Comparison of ENCODE assay signal across 1 cellular context in genomic region chr10:48305905-48306264, GRCh38.
TF ChIP-seq lines count a peak whose summit lies in the region.

No MANE protein-coding gene starts in this region.

TF ChIP-seq in HCT116, 20 proteins besides CTCF, POLR2A, EP300 and RAD21 (continued from another document):
- TF ChIP-seq REST (IDR thresholded peaks at IDR 0.05; ENCODE audit: low read depth), result no peak
- TF ChIP-seq CEBPB (IDR thresholded peaks at IDR 0.05; ENCODE audit: low read depth), result no peak
- TF ChIP-seq ATF3 (IDR thresholded peaks at IDR 0.05), result no peak
- no peak for TF ChIP-seq EGR1 (IDR thresholded peaks at IDR 0.05; ENCODE audit: low read depth)
